28 cellular contexts compared by ENCODE assay signal in the genomic region with DNA sequence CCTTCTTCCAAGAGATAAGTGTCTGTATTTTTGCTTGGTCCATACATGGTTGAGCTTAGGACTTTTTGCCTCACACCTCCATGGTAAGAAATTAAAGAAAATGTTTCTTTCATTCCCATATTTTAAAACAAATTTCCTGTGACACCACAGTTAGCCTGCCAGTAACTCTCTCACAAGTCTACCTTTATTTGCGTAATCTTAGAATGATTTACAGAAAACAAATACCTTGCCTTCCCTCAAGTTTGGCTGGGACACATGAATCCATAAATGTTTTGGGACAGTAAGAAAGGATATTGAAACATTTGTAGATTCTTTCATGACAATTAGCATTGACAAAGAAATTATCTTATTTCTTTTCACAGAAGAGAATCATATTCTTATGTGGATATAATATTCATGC. TPM values are rescaled to one million over a fixed set of nuclear protein-coding genes. Genes with fewer than 3 reads are reported as not detected.
DNase-seq lines count a peak whose midpoint lies in the region; ATAC-seq and TF ChIP-seq lines count a peak whose summit lies in the region.
"Had no signal": no experiment of that assay in that cellular context is flagged by ENCODE, and none has a peak within 500 bp of the region (broad histone marks: within the 10 kb centered on the region; RNA-seq: fewer than 3 reads in every experiment).

No MANE protein-coding gene starts in this region.

- H3K36me3 ChIP-seq in hepatocyte (replicated peaks; ENCODE audit: insufficient read depth, low read depth) (no peaks in the 10 kb centered on the region), right lobe of liver (no peaks in the 10 kb centered on the region), stomach (no peaks in the 10 kb centered on the region)
- H3K36me3 ChIP-seq: BLaER1 treated with 17β-estradiol and CSF1 and Interleukin-3, amounts not matched to agents 10 nM and 100 nM; SJSA1 had no signal

- H3K4me2 ChIP-seq in hepatocyte: no peak overlapping the region
- H3K4me2 ChIP-seq: BLaER1 treated with 17β-estradiol and CSF1 and Interleukin-3, amounts not matched to agents 10 nM and 100 nM had no signal

- H3K4me3 ChIP-seq in hepatocyte (no peak overlapping the region), right lobe of liver (no peak overlapping the region), stomach (no peak overlapping the region)
- H3K4me3 ChIP-seq: BLaER1 treated with 17β-estradiol and CSF1 and Interleukin-3, amounts not matched to agents 10 nM and 100 nM; K562; SJSA1 had no signal

- no peaks in the 10 kb centered on the region for H4K20me1 ChIP-seq in hepatocyte (ENCODE audit: insufficient read depth, poor library complexity, severe bottlenecking)
- H4K20me1 ChIP-seq: BLaER1 treated with 17β-estradiol and CSF1 and Interleukin-3, amounts not matched to agents 10 nM and 100 nM had no signal

- no peak for TF ChIP-seq POLR2A in right lobe of liver (IDR thresholded peaks at IDR 0.05)
- no peak for TF ChIP-seq POLR2A in stomach (IDR thresholded peaks at IDR 0.05)

- DNase-seq in HT-29 (ENCODE audit: low spot score) (peak; percentile 31), hepatocyte (ENCODE audit: low spot score) (no peak), right lobe of liver (no peak), stomach (no peak), dermis blood vessel endothelial cell (no peak), T-helper 1 cell (no peak)
- DNase-seq: AML-193; CD4-positive, alpha-beta T cell; DMS53; HCEC 1CT; Kasumi-1; NCI-H1105; NCI-H146; NCI-H2029; NCI-H446; NCI-H524 treated with DMSO at 0.1 percent for 48 hours; NCI-H82; NK-92 treated with Interleukin-12 subunit alpha and Interleukin-12 subunit beta, amount 100 ng/mL, for 24 hours; PC-3 had no signal

- peak overlapping the region; percentile 35 for H3K27ac ChIP-seq in hepatocyte
- peak overlapping the region; percentile 55 to 85 (median 59) for H3K27ac ChIP-seq in right lobe of liver
- peak overlapping the region in 4 of 5 donors; percentile 8 to 84 (median 42) for H3K27ac ChIP-seq in stomach
- H3K27ac ChIP-seq: BLaER1 treated with 17β-estradiol and CSF1 and Interleukin-3, amounts not matched to agents 10 nM and 100 nM; SJSA1 had no signal

- H2AFZ ChIP-seq in hepatocyte: no peak overlapping the region

- H3K79me2 ChIP-seq in hepatocyte: no peaks in the 10 kb centered on the region

- WGBS in hepatocyte (ENCODE audit: low lambda C conversion rate, missing lambda C conversion rate): 56% methylated on average over 1 of the region's 1 CpG
- WGBS in right lobe of liver (ENCODE audit: insufficient coverage, low coverage, low lambda C conversion rate, missing lambda C conversion rate): 21% methylated on average over 1 of the region's 1 CpG
- WGBS in stomach, 5 donors: 35 to 67% (median 50%) methylated on average over 1 of the region's 1 CpG

- peak; percentile 58 to 87 (median 76) for ATAC-seq in right lobe of liver
- ATAC-seq in HG02938 (IDR thresholded peaks at IDR 0.05; ENCODE audit: unreplicated experiment): no peak
- ATAC-seq in GM21526 (IDR thresholded peaks at IDR 0.05; ENCODE audit: low FRiP score, unreplicated experiment): no peak
- ATAC-seq: K562, PC-3, Right ventricle myocardium inferior had no signal

- H3K4me1 ChIP-seq in hepatocyte (ENCODE audit: insufficient read depth): peaks cover 29% of the 10 kb centered on the region
- peaks cover 0 to 38% (median 13%) of the 10 kb centered on the region in 4 donors for H3K4me1 ChIP-seq in right lobe of liver
- H3K4me1 ChIP-seq in stomach: peaks cover 0 to 17% (median 8%) of the 10 kb centered on the region in 4 donors
- H3K4me1 ChIP-seq: BLaER1 treated with 17β-estradiol and CSF1 and Interleukin-3, amounts not matched to agents 10 nM and 100 nM had no signal

- no peaks in the 10 kb centered on the region for H3K9me2 ChIP-seq in hepatocyte (replicated peaks; ENCODE audit: insufficient read depth)

- TF ChIP-seq CTCF in hepatocyte (IDR thresholded peaks at IDR 0.05; ENCODE audit: poor library complexity): no peak
- TF ChIP-seq CTCF in right lobe of liver (IDR thresholded peaks at IDR 0.05): no peak
- no peak for TF ChIP-seq CTCF in stomach (IDR thresholded peaks at IDR 0.05)

- no peak for TF ChIP-seq EP300 in stomach (IDR thresholded peaks at IDR 0.05)

- H3K9me3 ChIP-seq in hepatocyte (ENCODE audit: low read depth) (no peaks in the 10 kb centered on the region), right lobe of liver (no peaks in the 10 kb centered on the region), stomach (no peaks in the 10 kb centered on the region)
- H3K9me3 ChIP-seq: BLaER1 treated with 17β-estradiol and CSF1 and Interleukin-3, amounts not matched to agents 10 nM and 100 nM; SJSA1 had no signal

- H3K27me3 ChIP-seq in hepatocyte (no peaks in the 10 kb centered on the region), right lobe of liver (no peaks in the 10 kb centered on the region), stomach (no peaks in the 10 kb centered on the region)
- H3K27me3 ChIP-seq: BLaER1 treated with 17β-estradiol and CSF1 and Interleukin-3, amounts not matched to agents 10 nM and 100 nM; SJSA1 had no signal

- intact Hi-C loops in right lobe of liver (cut with DNase I): no loop called here
- intact Hi-C loops in stomach (cut with DNase I; ENCODE audit: low total_unique reads): no loop called here

RNA-seq across cellular contexts. Expression of gene ARL14, which starts 3.8 kb away (rescaled TPM):
- 4.3 and 7.5 TPM in 2 replicates for total RNA-seq in HT-29 (2014; rRNA removed; shearing (Covaris generic))
- 6.4 and 13.2 TPM in 2 replicates for total RNA-seq in hepatocyte
- polyA plus RNA-seq in hepatocyte: 9.2 and 11.5 TPM in 2 replicates
- total RNA-seq in right lobe of liver: under 1 TPM in 2 of 6 experiments, not detected in 4; 0.31 to 0.66 TPM
- 10 to 100 TPM in 4 of 5 donors, 1 to 10 TPM in 1; 8.5 to 61.5 (median 19.4) TPM for total RNA-seq in stomach
- 100 to 1,000 TPM in 1 of 3 donors, 10 to 100 TPM in 1, 1 to 10 TPM in 1; 4.3 to 181 (median 27.4) TPM for polyA plus RNA-seq in stomach
- total RNA-seq in dermis blood vessel endothelial cell: not detected in 2 replicates
- total RNA-seq: CD4-positive, alpha-beta T cell; G401; H1; K562; Right ventricle myocardium inferior; RPMI7951; SJSA1 had no signal
- polyA plus RNA-seq: H1, K562 had no signal

Comparison
In these comparisons a context has a peak if more than half of its experiments do, and no peak if none do; other contexts are left out.
1. ATAC-seq: peak in right lobe of liver (4 of 4); none in HG02938 (single experiment) and GM21526 (single experiment).
2. Peak in every context shown above with its lines, with median percentiles within 50 percentile points of each other: H3K27ac ChIP-seq.